2 cellular contexts compared by ENCODE assay signal in genomic region chr7:51307811-51308737, GRCh38.
TF ChIP-seq lines count a peak whose summit lies in the region.

No MANE protein-coding gene starts in this region.

TF ChIP-seq in GM23338, 12 proteins besides CTCF, POLR2A, EP300 and RAD21 (continued from another document):
- TF ChIP-seq REST (IDR thresholded peaks at IDR 0.05; ENCODE audit: unreplicated experiment) (no peak), ZNF462 (CRISPR knock-in tag; IDR thresholded peaks at IDR 0.05) (no peak), POLR2AphosphoS5 (IDR thresholded peaks at IDR 0.05; ENCODE audit: low read depth) (no peak), ZNF114 (CRISPR knock-in tag; IDR thresholded peaks at IDR 0.05) (no peak), JUNB (IDR thresholded peaks at IDR 0.05; ENCODE audit: unreplicated experiment) (no peak), ETS1 (IDR thresholded peaks at IDR 0.05) (no peak)

TF ChIP-seq in SK-N-SH treated with all-trans-retinoic acid at 6 μM for 48 hours, 23 proteins besides CTCF, POLR2A, EP300 and RAD21 (continued from another document):
- TF ChIP-seq GLIS3 (CRISPR knock-in tag; IDR thresholded peaks at IDR 0.05) (no peak), ZC3H10 (CRISPR knock-in tag; IDR thresholded peaks at IDR 0.05) (no peak), TCF4 (CRISPR knock-in tag; IDR thresholded peaks at IDR 0.05; ENCODE audit: borderline replicate concordance) (no peak), ZNF70 (CRISPR knock-in tag; IDR thresholded peaks at IDR 0.05) (no peak), BACH2 (CRISPR knock-in tag; IDR thresholded peaks at IDR 0.05; ENCODE audit: borderline replicate concordance) (no peak), CREB5 (CRISPR knock-in tag; IDR thresholded peaks at IDR 0.05; ENCODE audit: low read depth) (no peak), ZNF565 (CRISPR knock-in tag; conservative IDR thresholded peaks at IDR 0.05; ENCODE audit: low read depth) (no peak), POU6F1 (CRISPR knock-in tag; IDR thresholded peaks at IDR 0.05; ENCODE audit: borderline replicate concordance, low read depth) (no peak), ZNF8 (CRISPR knock-in tag; IDR thresholded peaks at IDR 0.05) (no peak), TSHZ2 (CRISPR knock-in tag; IDR thresholded peaks at IDR 0.05) (no peak), CSDC2 (CRISPR knock-in tag; IDR thresholded peaks at IDR 0.05) (no peak), ISL1 (CRISPR knock-in tag; IDR thresholded peaks at IDR 0.05) (no peak), RARB (CRISPR knock-in tag; IDR thresholded peaks at IDR 0.05) (no peak), ARNTL (CRISPR knock-in tag; IDR thresholded peaks at IDR 0.05; ENCODE audit: borderline replicate concordance, low read depth) (no peak)
TF ChIP-seq in SK-N-SH treated with all-trans-retinoic acid at 6 μM for 48 hours: peak in this region for 0.
